17 cellular contexts compared by ENCODE assay signal in the genomic region with DNA sequence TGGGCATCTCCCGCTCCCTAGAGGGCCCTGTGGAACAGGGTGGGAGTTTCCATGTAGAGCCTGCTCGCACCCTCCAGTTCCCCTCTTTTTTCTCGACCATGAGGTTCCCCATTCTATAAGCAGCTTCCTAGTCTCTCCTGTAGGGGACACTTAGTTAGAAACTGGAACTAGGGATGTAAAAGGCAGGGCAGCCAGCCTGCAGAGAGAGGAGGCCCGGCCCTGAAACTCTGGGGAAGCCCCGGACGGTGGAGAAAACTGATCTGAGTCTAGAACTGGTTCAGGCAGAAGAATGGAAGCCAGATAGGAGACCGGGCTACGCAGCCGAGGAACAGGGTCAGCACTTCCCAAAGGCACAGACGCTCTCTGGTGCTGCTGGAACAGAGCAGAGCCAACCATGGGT. TPM values are rescaled to one million over a fixed set of nuclear protein-coding genes. Genes with fewer than 3 reads are reported as not detected.
DNase-seq lines count a peak whose midpoint lies in the region; ATAC-seq and TF ChIP-seq lines count a peak whose summit lies in the region.
"Had no signal": no experiment of that assay in that cellular context is flagged by ENCODE, and none has a peak within 500 bp of the region (broad histone marks: within the 10 kb centered on the region; RNA-seq: fewer than 3 reads in every experiment).

No MANE protein-coding gene starts in this region.

- peak; percentile 23 for TF ChIP-seq CTCF in GM12864 (IDR thresholded peaks at IDR 0.05; ENCODE audit: low read depth, low read length, missing control alignments)
- no peak for TF ChIP-seq CTCF in NB4 (IDR thresholded peaks at IDR 0.05; ENCODE audit: low read depth, low read length)
- TF ChIP-seq CTCF in mucosa of descending colon (IDR thresholded peaks at IDR 0.05), result no peak

- H3K4me3 ChIP-seq in GM12864 (ENCODE audit: low read depth, low read length) (no peak overlapping the region), NB4 (ENCODE audit: low read depth, low read length) (no peak overlapping the region), mucosa of descending colon (no peak overlapping the region)
- H3K4me3 ChIP-seq: thoracic aorta had no signal

- ATAC-seq in GM19023 (IDR thresholded peaks at IDR 0.05; ENCODE audit: unreplicated experiment) (peak; percentile 50), mucosa of descending colon (peak; percentile 21), GM19452 (IDR thresholded peaks at IDR 0.05; ENCODE audit: unreplicated experiment) (no peak)
- ATAC-seq: activated CD4-positive, alpha-beta T cell treated with anti-CD3 and anti-CD28 coated beads for 36 hours had no signal

- TF ChIP-seq POLR2A in NB4 (IDR thresholded peaks at IDR 0.05; ENCODE audit: extremely low read depth, insufficient read length), result peak; percentile 6

- no peaks in the 10 kb centered on the region for H3K4me1 ChIP-seq in mucosa of descending colon (ENCODE audit: low read depth)
- H3K4me1 ChIP-seq: BE2C had no signal

- no peaks in the 10 kb centered on the region for H3K9me3 ChIP-seq in mucosa of descending colon
- H3K9me3 ChIP-seq: BE2C had no signal

- DNase-seq in GM12864 (ENCODE audit: low read depth) (no peak), NB4 (ENCODE audit: low read depth) (peak; percentile 46), mucosa of descending colon (no peak), hepatic stellate cell (ENCODE audit: low spot score) (no peak), pons (ENCODE audit: low spot score) (no peak)
- DNase-seq: activated CD4-positive, alpha-beta T cell treated with anti-CD3 and anti-CD28 coated beads for 36 hours; activated naive CD4-positive, alpha-beta T cell treated with Interleukin-2 at 50 U/mL for 16 hours; BE2C; H7; hippocampal formation; kidney glomerular epithelial cell; mesenchymal stem cell; NCI-H146; NCI-H774 had no signal

- intact Hi-C loops in mucosa of descending colon (cut with DNase I, micrococcal nuclease), result no loop called here

- H3K36me3 ChIP-seq in mucosa of descending colon (ENCODE audit: low read depth), result no peaks in the 10 kb centered on the region
- H3K36me3 ChIP-seq: BE2C, thoracic aorta had no signal

RNA-seq across cellular contexts. Expression of a gene that starts 51.6 kb away (rescaled TPM):
- 10 to 100 TPM; 29.5 to 42.9 (median 36.0) TPM for total RNA-seq in mucosa of descending colon
